ENCODE assay signal across 1 cellular context in genomic region chr15:98549003-98549402, GRCh38.
TF ChIP-seq lines count a peak whose summit lies in the region.

No MANE protein-coding gene starts in this region.

TF ChIP-seq in A549, 52 proteins besides CTCF, POLR2A, EP300 and RAD21 (continued from another document):
- no peak for TF ChIP-seq REST (IDR thresholded peaks at IDR 0.05)
- TF ChIP-seq RFX5 (IDR thresholded peaks at IDR 0.05), result no peak
- no peak for TF ChIP-seq MYC (IDR thresholded peaks at IDR 0.05; ENCODE audit: borderline replicate concordance, low read length)
- TF ChIP-seq ZFP36 (IDR thresholded peaks at IDR 0.05; ENCODE audit: borderline replicate concordance, partially characterized antibody), result no peak
- no peak for TF ChIP-seq KDM1A (IDR thresholded peaks at IDR 0.05; ENCODE audit: low read depth)
- no peak for TF ChIP-seq CBX2 (IDR thresholded peaks at IDR 0.05; ENCODE audit: borderline replicate concordance, low read depth)
- TF ChIP-seq ATOH8 (CRISPR knock-in tag; IDR thresholded peaks at IDR 0.05; ENCODE audit: low read depth), result no peak
